ENCODE assay signal across 26 cellular contexts in genomic region chr7:103764887-103765286, GRCh38.
DNase-seq lines count a peak whose midpoint lies in the region; ATAC-seq, FAIRE-seq and TF ChIP-seq lines count a peak whose summit lies in the region.
"Had no signal": no experiment of that assay in that cellular context is flagged by ENCODE, and none has a peak within 500 bp of the region (broad histone marks: within the 10 kb centered on the region; RNA-seq: fewer than 3 reads in every experiment).

No MANE protein-coding gene starts in this region.

- H3K9me3 Mint-ChIP-seq in activated naive CD4-positive, alpha-beta T cell treated with anti-CD3 and anti-CD28 coated beads, Interleukin-2, amount 50 U/mL, for 72 hours, result no peaks in the 10 kb centered on the region

- no TSS peak for BruUV-seq in HepG2 (replicated peaks; lab: Mats Ljungman, UMichigan)

- DNase-seq in HepG2 (ENCODE audit: low spot score) (no peak), right lobe of liver (no peak), WERI-Rb-1 (peak; percentile 74), mesendoderm (no peak), retina (peak; percentile 40), esophagus muscularis mucosa (ENCODE audit: extremely low spot score) (no peak), islet precursor cell (no peak)
- no peak for DNase-seq in activated naive CD4-positive, alpha-beta T cell treated with anti-CD3 and anti-CD28 coated beads, Interleukin-2, amount 50 U/mL, for 72 hours (ENCODE audit: low spot score in 2 of 2)
- DNase-seq: 8988T; ACHN; AML-193; BE2C; Calu3; CD4-positive, alpha-beta memory T cell; COR-L47; DMS53; DMS79 treated with DMSO at 0.1 percent for 48 hours; GM23248; HCEC 1CT had no signal

- no peaks in the 10 kb centered on the region for H3K79me1 ChIP-seq in mesendoderm (ENCODE audit: low read length)

- H3K27ac Mint-ChIP-seq in activated naive CD4-positive, alpha-beta T cell treated with anti-CD3 and anti-CD28 coated beads, Interleukin-2, amount 50 U/mL, for 72 hours, result no peak overlapping the region
- H3K27ac Mint-ChIP-seq: CD14-positive monocyte; CD4-positive, alpha-beta memory T cell had no signal

- H3K4me3 ChIP-seq in HepG2 (replicated peaks in 1 of 3; ENCODE audit: insufficient read depth in 1 of 3, low read depth in 2 of 3, low read length in 3 of 3) (no peak overlapping the region), right lobe of liver (no peak overlapping the region), WERI-Rb-1 (ENCODE audit: low read depth, low read length) (peak overlapping the region; percentile 7), mesendoderm (ENCODE audit: low read length) (no peak overlapping the region), esophagus muscularis mucosa (no peak overlapping the region)
- H3K4me3 ChIP-seq: A549; BLaER1 treated with 17β-estradiol and CSF1 and Interleukin-3, amounts not matched to agents 10 nM and 100 nM; GM23248 had no signal

- H3K4ac ChIP-seq in mesendoderm (ENCODE audit: low read depth, low read length), result peak overlapping the region; percentile 59

- H4K20me1 ChIP-seq in HepG2 (ENCODE audit: insufficient read depth, low read length), result no peaks in the 10 kb centered on the region
- H4K20me1 ChIP-seq: BLaER1 treated with 17β-estradiol and CSF1 and Interleukin-3, amounts not matched to agents 10 nM and 100 nM had no signal

- TF ChIP-seq POLR2A in HepG2 (IDR thresholded peaks at IDR 0.05; ENCODE audit: insufficient read depth in 1 of 2, low read depth in 2 of 2, low read length in 2 of 2), result no peak
- no peak for TF ChIP-seq POLR2A in right lobe of liver (IDR thresholded peaks at IDR 0.05)
- no peak for TF ChIP-seq POLR2A in esophagus muscularis mucosa (IDR thresholded peaks at IDR 0.05; ENCODE audit: low read depth)

- H3K4me1 ChIP-seq in HepG2 (ENCODE audit: insufficient read depth, low read length), result no peaks in the 10 kb centered on the region
- no peaks in the 10 kb centered on the region for H3K4me1 ChIP-seq in right lobe of liver
- H3K4me1 ChIP-seq in mesendoderm (ENCODE audit: control insufficient read depth, low read depth, low read length), result peaks cover 2% of the 10 kb centered on the region
- no peaks in the 10 kb centered on the region for H3K4me1 ChIP-seq in esophagus muscularis mucosa
- H3K4me1 ChIP-seq: A549 had no signal

- H3K9ac ChIP-seq in HepG2 (ENCODE audit: insufficient read depth, low read depth, low read length), result no peak overlapping the region
- H3K9ac ChIP-seq in mesendoderm (ENCODE audit: low read length), result no peak overlapping the region
- H3K9ac ChIP-seq: BLaER1 treated with 17β-estradiol and CSF1 and Interleukin-3, amounts not matched to agents 10 nM and 100 nM; GM23248 had no signal

- H3K36me3 ChIP-seq in HepG2 (replicated peaks in 1 of 2; ENCODE audit: control insufficient read depth in 1 of 2, insufficient read depth in 2 of 2, low read length in 2 of 2) (0 out of 5 replicates have a peak, but pooled peaks cover 0 to 6% of the 10 kb centered on the region in 2 experiments), right lobe of liver (no peaks in the 10 kb centered on the region), WERI-Rb-1 (no peaks in the 10 kb centered on the region), mesendoderm (ENCODE audit: control insufficient read depth, insufficient read depth, low read length) (no peaks in the 10 kb centered on the region), esophagus muscularis mucosa (no peaks in the 10 kb centered on the region)
- H3K36me3 ChIP-seq: BE2C; BLaER1 treated with 17β-estradiol and CSF1 and Interleukin-3, amounts not matched to agents 10 nM and 100 nM had no signal

- ATAC-seq in HepG2, result no peak
- ATAC-seq in right lobe of liver, result no peak
- ATAC-seq in activated naive CD4-positive, alpha-beta T cell treated with anti-CD3 and anti-CD28 coated beads, Interleukin-2, amount 50 U/mL, for 72 hours, result no peak
- ATAC-seq: A549 had no signal

- WGBS in HepG2 (ENCODE audit: low lambda C conversion rate), result 79% methylated on average over 8 of the region's 8 CpGs
- 92% methylated on average over 8 of the region's 8 CpGs for WGBS in right lobe of liver (ENCODE audit: insufficient coverage, low coverage, low lambda C conversion rate, missing lambda C conversion rate)
- no CpG with 5 or more reads among the region's 8 CpGs for WGBS in mesendoderm (ENCODE audit: extremely low coverage, insufficient coverage, low lambda C conversion rate)
- WGBS in esophagus muscularis mucosa, result 86% methylated on average over 8 of the region's 8 CpGs

- H3K9me3 ChIP-seq in HepG2 (ENCODE audit: low read length) (no peaks in the 10 kb centered on the region), right lobe of liver (no peaks in the 10 kb centered on the region), WERI-Rb-1 (ENCODE audit: severe bottlenecking) (no peaks in the 10 kb centered on the region), esophagus muscularis mucosa (no peaks in the 10 kb centered on the region)
- H3K9me3 ChIP-seq: A549; BE2C; BLaER1 treated with 17β-estradiol and CSF1 and Interleukin-3, amounts not matched to agents 10 nM and 100 nM had no signal

- H2BK15ac ChIP-seq in mesendoderm (replicated peaks; ENCODE audit: low read depth), result no peak overlapping the region

- TF ChIP-seq EP300 in HepG2 (IDR thresholded peaks at IDR 0.05; ENCODE audit: low read depth in 2 of 2, low read length in 2 of 2), result no peak
- no peak for TF ChIP-seq EP300 in HepG2 (CRISPR knock-in tag; IDR thresholded peaks at IDR 0.05; ENCODE audit: borderline replicate concordance)
- TF ChIP-seq EP300 in esophagus muscularis mucosa (IDR thresholded peaks at IDR 0.05), result no peak

- in situ Hi-C loops in HepG2 (cut with HindIII; ENCODE audit: extremely low pct_ligation_motif_present, low pct_unique_long_range_greater_than_20kb), result no loop called here

- H3K4me2 ChIP-seq in HepG2 (ENCODE audit: low read depth, low read length) (no peak overlapping the region), mesendoderm (ENCODE audit: low read length) (no peak overlapping the region)
- H3K4me2 ChIP-seq: A549; BLaER1 treated with 17β-estradiol and CSF1 and Interleukin-3, amounts not matched to agents 10 nM and 100 nM had no signal

- no peak overlapping the region for H2AK5ac ChIP-seq in mesendoderm (ENCODE audit: low read length)

- H3K79me2 ChIP-seq in HepG2 (ENCODE audit: insufficient read depth, low read length) (no peaks in the 10 kb centered on the region), mesendoderm (ENCODE audit: control insufficient read depth, insufficient read depth, low read length) (no peaks in the 10 kb centered on the region)

- H4K8ac ChIP-seq in mesendoderm (ENCODE audit: low read depth, low read length), result no peak overlapping the region

- H3K23ac ChIP-seq in mesendoderm (ENCODE audit: low read length), result no peak overlapping the region

- peak overlapping the region; percentile 91 for H3K18ac ChIP-seq in mesendoderm (ENCODE audit: low read length)

- intact Hi-C loops in HepG2 (cut with micrococcal nuclease; ENCODE audit: unreplicated experiment), result no loop called here
- intact Hi-C loops in right lobe of liver (cut with DNase I), result no loop called here
- intact Hi-C loops in esophagus muscularis mucosa (cut with DNase I), result no loop called here

- H3K27me3 ChIP-seq in HepG2 (ENCODE audit: control insufficient read depth in 1 of 2, insufficient read depth in 2 of 2, low read length in 2 of 2) (no peaks in the 10 kb centered on the region), right lobe of liver (no peaks in the 10 kb centered on the region), WERI-Rb-1 (ENCODE audit: insufficient read depth, low read depth, severe bottlenecking) (no peaks in the 10 kb centered on the region), mesendoderm (ENCODE audit: insufficient read depth, low read length, poor library complexity) (no peaks in the 10 kb centered on the region), esophagus muscularis mucosa (no peaks in the 10 kb centered on the region)
- H3K27me3 ChIP-seq: BE2C; BLaER1 treated with 17β-estradiol and CSF1 and Interleukin-3, amounts not matched to agents 10 nM and 100 nM had no signal

- H4K5ac ChIP-seq in mesendoderm (ENCODE audit: low read length), result no peak overlapping the region

- POLR2A ChIA-PET in HepG2 (lab: Yijun Ruan, JAX), result no interaction called here

- no peaks in the 10 kb centered on the region for H3K36me3 Mint-ChIP-seq in activated naive CD4-positive, alpha-beta T cell treated with anti-CD3 and anti-CD28 coated beads, Interleukin-2, amount 50 U/mL, for 72 hours
- H3K36me3 Mint-ChIP-seq: CD14-positive monocyte; CD4-positive, alpha-beta memory T cell had no signal

- FAIRE-seq in HepG2 (lab: Jason Lieb, UNC), result no peak
- FAIRE-seq: A549, G401.6, GM12892, GM19239, H54 had no signal

- H2BK120ac ChIP-seq in mesendoderm (ENCODE audit: low read depth, low read length), result no peak overlapping the region

- H3K56ac ChIP-seq in mesendoderm (ENCODE audit: low read length), result no peak overlapping the region

- CTCF ChIA-PET in HepG2 (lab: Yijun Ruan, JAX; ENCODE audit: low intra/inter-chr PET ratio, low total read pairs), result no interaction called here

- H2BK5ac ChIP-seq in mesendoderm (ENCODE audit: low read length), result peak overlapping the region; percentile 42

- H3K27ac ChIP-seq in HepG2 (ENCODE audit: extremely low read length, insufficient read depth, low read length) (no peak overlapping the region), right lobe of liver (no peak overlapping the region), WERI-Rb-1 (peak overlapping the region; percentile 71), mesendoderm (ENCODE audit: low read depth, low read length) (no peak overlapping the region), esophagus muscularis mucosa (replicated peaks in 1 of 4) (no peak overlapping the region)
- H3K27ac ChIP-seq: A549; BLaER1 treated with 17β-estradiol and CSF1 and Interleukin-3, amounts not matched to agents 10 nM and 100 nM; GM23248 had no signal

- H2AFZ ChIP-seq in HepG2 (ENCODE audit: low read length), result no peak overlapping the region
- H2AFZ ChIP-seq: GM23248 had no signal

- TF ChIP-seq RAD21 in HepG2 (CRISPR knock-in tag; IDR thresholded peaks at IDR 0.05), result no peak

- TF ChIP-seq CTCF in HepG2 (CRISPR knock-in tag; IDR thresholded peaks at IDR 0.05), result no peak
- no peak for TF ChIP-seq CTCF in right lobe of liver (IDR thresholded peaks at IDR 0.05)
- TF ChIP-seq CTCF in WERI-Rb-1 (IDR thresholded peaks at IDR 0.05; ENCODE audit: low read depth, low read length), result no peak
- TF ChIP-seq CTCF in esophagus muscularis mucosa (IDR thresholded peaks at IDR 0.05), result no peak

TF ChIP-seq in HepG2, 621 proteins besides CTCF, POLR2A, EP300 and RAD21 (continues in another document):
- TF ChIP-seq RBM22 (optimal IDR thresholded peaks at IDR 0.05; ENCODE audit: low read length), result peak; percentile 60

Comparison
In these comparisons a context has a peak if more than half of its experiments do, and no peak if none do; other contexts are left out.
1. DNase-seq: peak in WERI-Rb-1 (single experiment) and retina (single experiment); none in HepG2 (single experiment), right lobe of liver (0 of 3), mesendoderm (single experiment), esophagus muscularis mucosa (single experiment), activated naive CD4-positive, alpha-beta T cell treated with anti-CD3 and anti-CD28 coated beads, Interleukin-2, amount 50 U/mL, for 72 hours (0 of 2) and islet precursor cell (single experiment).